In the genomic region with DNA sequence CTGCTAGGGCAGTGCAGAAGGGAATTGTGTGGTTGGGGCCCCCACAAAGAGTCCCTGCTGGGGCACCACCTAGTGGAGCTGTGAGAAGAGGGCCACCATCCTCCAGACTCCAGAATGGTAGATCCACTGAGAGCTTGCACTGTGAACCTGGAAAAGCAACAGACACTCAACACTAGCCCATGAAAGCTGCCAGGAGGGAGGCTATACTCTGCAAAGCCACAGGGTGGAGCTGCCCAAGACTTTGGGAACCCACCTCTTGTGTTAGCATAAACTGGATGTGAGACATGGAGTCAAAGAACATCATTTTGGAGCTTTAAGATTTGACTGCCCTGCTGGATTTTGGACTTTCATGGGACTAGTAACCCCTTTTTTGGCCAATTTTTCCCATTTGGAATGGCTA, we compare ENCODE assay signal across 19 cellular contexts.
"Had no signal": no experiment of that assay in that cellular context is flagged by ENCODE, and none has a peak within 500 bp of the region (broad histone marks: within the 10 kb centered on the region; RNA-seq: fewer than 3 reads in every experiment).

No MANE protein-coding gene starts in this region.

- H3K27ac ChIP-seq: body of pancreas, transverse colon, vagina had no signal

- H3K36me3 Mint-ChIP-seq: activated naive CD8-positive, alpha-beta T cell treated with anti-CD3 and anti-CD28 coated beads for 36 hours; memory B cell had no signal

- H3K27me3 ChIP-seq: body of pancreas, transverse colon, vagina had no signal

- H3K27ac Mint-ChIP-seq: activated naive CD8-positive, alpha-beta T cell treated with anti-CD3 and anti-CD28 coated beads for 36 hours; activated T-helper 1 cell treated with anti-CD3 and anti-CD28 coated beads, Interleukin-12 subunit alpha, Interleukin-12 subunit beta, Interleukin-2, Interleukin-4 antibody, amounts not matched to agents 30 ng/mL and 10 ng/mL and 1 ng/mL, durations not matched to agents 14 hours and 24 hours and 36 hours; memory B cell; natural killer cell had no signal

- H3K9me3 ChIP-seq: body of pancreas, transverse colon, vagina had no signal

- H3K27me3 Mint-ChIP-seq: activated naive CD8-positive, alpha-beta T cell treated with anti-CD3 and anti-CD28 coated beads for 36 hours had no signal

- H3K4me3 Mint-ChIP-seq: activated naive CD8-positive, alpha-beta T cell treated with anti-CD3 and anti-CD28 coated beads for 36 hours; activated T-helper 1 cell treated with anti-CD3 and anti-CD28 coated beads, Interleukin-12 subunit alpha, Interleukin-12 subunit beta, Interleukin-2, Interleukin-4 antibody, amounts not matched to agents 30 ng/mL and 10 ng/mL and 1 ng/mL, durations not matched to agents 14 hours and 24 hours and 36 hours; memory B cell; natural killer cell had no signal

- H3K4me3 ChIP-seq: body of pancreas, transverse colon, vagina had no signal

- DNase-seq: activated CD4-positive, alpha-beta T cell treated with anti-CD3 and anti-CD28 coated beads, Interleukin-2, amount 50 U/mL, for 1 hour; activated CD8-positive, alpha-beta memory T cell treated with anti-CD3 and anti-CD28 coated beads for 24 hours; activated naive CD8-positive, alpha-beta T cell treated with anti-CD3 and anti-CD28 coated beads for 36 hours; amygdala; body of pancreas; caudate nucleus; hypothalamus; left ventricle myocardium superior; natural killer cell; nucleus accumbens; posterior cingulate gyrus; retina; stimulated activated CD4-positive, alpha-beta T cell treated with anti-CD3 and anti-CD28 coated beads, Interleukin-2, amount 100 ng/mL, for 48 hours; stimulated activated naive CD4-positive, alpha-beta T cell; transverse colon had no signal

- H3K4me1 Mint-ChIP-seq: activated naive CD8-positive, alpha-beta T cell treated with anti-CD3 and anti-CD28 coated beads for 36 hours; natural killer cell had no signal

- ATAC-seq: body of pancreas, esophagus mucosa, left ventricle myocardium superior, natural killer cell had no signal

- H3K4me1 ChIP-seq: body of pancreas, transverse colon, vagina had no signal

- H3K36me3 ChIP-seq: transverse colon, vagina had no signal
